In the genomic region with DNA sequence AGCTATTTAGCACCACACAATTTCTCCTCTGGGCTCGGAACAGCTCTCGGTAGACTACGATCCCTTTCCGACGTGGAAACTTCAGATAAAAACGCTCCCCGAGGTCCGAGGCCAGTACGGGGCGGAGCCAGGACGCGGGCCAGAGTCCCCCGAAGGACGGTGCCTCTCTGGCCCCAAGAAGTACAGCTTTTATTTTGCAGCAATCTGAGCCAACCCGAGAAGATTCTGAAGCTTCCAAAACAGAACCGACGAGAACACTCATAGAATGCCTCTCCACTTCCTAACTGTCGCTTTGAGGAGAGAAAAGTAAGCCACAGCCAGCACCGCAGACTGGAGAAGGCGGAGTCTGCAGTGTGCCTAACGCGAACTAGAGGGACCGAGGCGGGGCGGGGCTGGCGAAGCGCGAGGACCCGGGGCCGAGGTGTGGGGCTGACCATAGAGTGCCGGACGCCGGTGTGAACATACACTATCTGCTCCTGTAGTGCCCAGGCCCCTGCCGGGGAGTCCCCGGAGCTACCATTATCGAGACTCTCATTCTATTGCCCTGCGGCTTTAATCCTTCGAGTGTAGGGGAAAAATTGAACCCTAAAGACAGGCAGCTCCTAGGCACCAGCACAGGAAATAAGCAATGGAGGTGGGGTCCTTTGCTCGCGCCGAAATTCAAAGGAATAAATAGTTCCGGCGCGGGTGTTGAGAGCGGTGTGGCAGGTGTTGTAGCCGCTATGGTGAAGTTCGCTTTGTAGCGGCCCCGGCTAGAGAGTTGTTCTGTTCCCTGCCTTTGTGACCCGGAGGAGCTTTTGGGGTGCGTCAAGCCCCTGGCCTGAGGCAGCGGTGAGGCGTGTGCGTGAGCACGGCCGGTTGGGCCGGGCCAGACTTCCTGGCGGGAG, we compare ENCODE assay signal across 8 cellular contexts.
A peak's percentile ranks its signal among the peaks of the same experiment; 100 is the strongest.
DNase-seq lines count a peak whose midpoint lies in the region; ATAC-seq and TF ChIP-seq lines count a peak whose summit lies in the region.

A gene (plus strand): TSS at position 663 of the 887 bp plus-strand sequence. CDS start 1,076 bp downstream, outside the sequence.

- DNase-seq in AG08395 (ENCODE audit: low spot score): peak; percentile 96
- peak; percentile 95 for DNase-seq in NCI-H345 (lab: John Stamatoyannopoulos, UW)
- peak; percentile 82 to 90 (median 89) for DNase-seq in activated CD4-positive, CD25-positive, alpha-beta regulatory T cell (lab: John Stamatoyannopoulos, UW)
- DNase-seq in central memory CD4-positive, alpha-beta T cell: peak; percentile 94
- peak; percentile 90 for DNase-seq in iris pigment epithelial cell (ENCODE audit: low read depth)
- DNase-seq in stimulated activated CD4-positive, alpha-beta T cell treated with anti-CD3 and anti-CD28 coated beads, Interleukin-12 subunit alpha, Interleukin-12 subunit beta, amount 100 ng/mL, for 24 hours (ENCODE audit: low read depth in 2 of 2): peak; percentile 86 to 87

- ATAC-seq in HG03196 (IDR thresholded peaks at IDR 0.05; ENCODE audit: unreplicated experiment): peak; percentile 96

- in situ Hi-C loops in GM18951 (cut with MboI; ENCODE audit: low sequenced_read_pairs, unreplicated experiment): no loop called here

- peak; percentile 80 for TF ChIP-seq POLR2A in GM18951 (IDR thresholded peaks at IDR 0.05; ENCODE audit: extremely low read depth, insufficient read depth, insufficient read length)

Comparison
In these comparisons a context has a peak if more than half of its experiments do, and no peak if none do; other contexts are left out.
1. Peak in every context shown above with its lines: DNase-seq and ATAC-seq.